ENCODE assay signal across 13 cellular contexts in genomic region chr4:128793859-128794667, GRCh38. TPM values are rescaled to one million over a fixed set of nuclear protein-coding genes. Genes with fewer than 3 reads are reported as not detected.
DNase-seq lines count a peak whose midpoint lies in the region; ATAC-seq and TF ChIP-seq lines count a peak whose summit lies in the region.
"Had no signal": no experiment of that assay in that cellular context is flagged by ENCODE, and none has a peak within 500 bp of the region (broad histone marks: within the 10 kb centered on the region; RNA-seq: fewer than 3 reads in every experiment).

No MANE protein-coding gene starts in this region.

- TF ChIP-seq POLR2A in right lobe of liver (IDR thresholded peaks at IDR 0.05) = no peak

- peaks cover 3% of the 10 kb centered on the region; the same call in 1 of the 2 replicates for H3K9me3 Mint-ChIP-seq in WTC11
- H3K9me3 Mint-ChIP-seq in activated CD4-positive, alpha-beta T cell treated with anti-CD3 and anti-CD28 coated beads, Interleukin-2, amount 10 ng/mL, durations not matched to agents 7 days and 5 days = no peaks in the 10 kb centered on the region
- H3K9me3 Mint-ChIP-seq in activated CD8-positive, alpha-beta T cell treated with anti-CD3 and anti-CD28 coated beads for 36 hours = no peaks in the 10 kb centered on the region

- H3K9me3 ChIP-seq in right lobe of liver = no peaks in the 10 kb centered on the region
- H3K9me3 ChIP-seq: ovary, SK-N-SH had no signal

- H3K4me1 ChIP-seq in right lobe of liver = peaks cover 0 to 13% (median 3%) of the 10 kb centered on the region in 4 donors

- H3K36me3 Mint-ChIP-seq in WTC11 = no peaks in the 10 kb centered on the region
- H3K36me3 Mint-ChIP-seq in activated CD4-positive, alpha-beta T cell treated with anti-CD3 and anti-CD28 coated beads, Interleukin-2, amount 10 ng/mL, durations not matched to agents 7 days and 5 days (ENCODE audit: low read depth) = no peaks in the 10 kb centered on the region
- H3K36me3 Mint-ChIP-seq in activated CD8-positive, alpha-beta T cell treated with anti-CD3 and anti-CD28 coated beads for 36 hours (ENCODE audit: low read depth) = no peaks in the 10 kb centered on the region

- no peaks in the 10 kb centered on the region for H3K27me3 ChIP-seq in right lobe of liver
- H3K27me3 ChIP-seq: ovary had no signal

- H3K4me1 Mint-ChIP-seq in WTC11 = peaks cover 14% of the 10 kb centered on the region
- no peaks in the 10 kb centered on the region for H3K4me1 Mint-ChIP-seq in activated CD4-positive, alpha-beta T cell treated with anti-CD3 and anti-CD28 coated beads, Interleukin-2, amount 10 ng/mL, durations not matched to agents 7 days and 5 days
- H3K4me1 Mint-ChIP-seq in activated CD8-positive, alpha-beta T cell treated with anti-CD3 and anti-CD28 coated beads for 36 hours (ENCODE audit: low read depth) = no peaks in the 10 kb centered on the region

- CTCF ChIA-PET in WTC11 (lab: Charles Lee) = interaction anchor here (1.4 kb wide), 1 partner anchor 158 kb away, joined by 3 read pairs; no protein-coding TSS in a partner anchor
- CTCF ChIA-PET in activated CD4-positive, alpha-beta T cell treated with anti-CD3 and anti-CD28 coated beads, Interleukin-2, amount 10 ng/mL, durations not matched to agents 7 days and 5 days (lab: Charles Lee) = no interaction called here
- CTCF ChIA-PET in activated CD8-positive, alpha-beta T cell treated with anti-CD3 and anti-CD28 coated beads for 36 hours (lab: Charles Lee) = no interaction called here

- peak overlapping the region; percentile 21; the same call in 1 of the 2 replicates for H3K27ac Mint-ChIP-seq in WTC11
- no peak overlapping the region for H3K27ac Mint-ChIP-seq in activated CD4-positive, alpha-beta T cell treated with anti-CD3 and anti-CD28 coated beads, Interleukin-2, amount 10 ng/mL, durations not matched to agents 7 days and 5 days
- H3K27ac Mint-ChIP-seq in activated CD8-positive, alpha-beta T cell treated with anti-CD3 and anti-CD28 coated beads for 36 hours = no peak overlapping the region

- no peaks in the 10 kb centered on the region for H3K36me3 ChIP-seq in right lobe of liver
- H3K36me3 ChIP-seq: ovary had no signal

- ATAC-seq in HG02678 (IDR thresholded peaks at IDR 0.05; ENCODE audit: unreplicated experiment) (peak; percentile 53), WTC11 (peak; percentile 55), right lobe of liver (peak; percentile 88 to 99 (median 94))
- ATAC-seq in activated CD8-positive, alpha-beta T cell treated with anti-CD3 and anti-CD28 coated beads for 36 hours = no peak

- no peak overlapping the region for H3K4me3 Mint-ChIP-seq in WTC11
- no peak overlapping the region for H3K4me3 Mint-ChIP-seq in activated CD4-positive, alpha-beta T cell treated with anti-CD3 and anti-CD28 coated beads, Interleukin-2, amount 10 ng/mL, durations not matched to agents 7 days and 5 days
- H3K4me3 Mint-ChIP-seq in activated CD8-positive, alpha-beta T cell treated with anti-CD3 and anti-CD28 coated beads for 36 hours = no peak overlapping the region

- H3K4me3 ChIP-seq in GM12865 (ENCODE audit: low read depth, low read length) (no peak overlapping the region), right lobe of liver (no peak overlapping the region)
- H3K4me3 ChIP-seq: ovary had no signal

- intact Hi-C loops in right lobe of liver (cut with DNase I) = no loop called here
- intact Hi-C loops in activated CD8-positive, alpha-beta T cell treated with anti-CD3 and anti-CD28 coated beads for 36 hours (cut with micrococcal nuclease) = no loop called here

- H3K27ac ChIP-seq in right lobe of liver = peak overlapping the region in 2 of 3 donors; percentile 21 to 56
- H3K27ac ChIP-seq: ovary had no signal

- WGBS in right lobe of liver (ENCODE audit: insufficient coverage, low coverage, low lambda C conversion rate, missing lambda C conversion rate) = 30% methylated on average over 7 of the region's 7 CpGs

- no peaks in the 10 kb centered on the region for H3K27me3 Mint-ChIP-seq in WTC11 (ENCODE audit: low read depth)
- no peaks in the 10 kb centered on the region for H3K27me3 Mint-ChIP-seq in activated CD4-positive, alpha-beta T cell treated with anti-CD3 and anti-CD28 coated beads, Interleukin-2, amount 10 ng/mL, durations not matched to agents 7 days and 5 days
- no peaks in the 10 kb centered on the region for H3K27me3 Mint-ChIP-seq in activated CD8-positive, alpha-beta T cell treated with anti-CD3 and anti-CD28 coated beads for 36 hours

- TF ChIP-seq CTCF in GM12865 (IDR thresholded peaks at IDR 0.05; ENCODE audit: insufficient read depth, low read depth, low read length, missing control alignments) = no peak
- no peak for TF ChIP-seq CTCF in WTC11 (IDR thresholded peaks at IDR 0.05)
- TF ChIP-seq CTCF in right lobe of liver (IDR thresholded peaks at IDR 0.05) = no peak
- no peak for TF ChIP-seq CTCF in activated CD8-positive, alpha-beta T cell treated with anti-CD3 and anti-CD28 coated beads for 36 hours (IDR thresholded peaks at IDR 0.05)

- DNase-seq in GM12865 (ENCODE audit: low read depth) (peak; percentile 26), WTC11 (ENCODE audit: low spot score) (no peak), right lobe of liver (peak in 1 of 3 donors; percentile 59), DMS 273 (lab: John Stamatoyannopoulos, UW; ENCODE audit: unreplicated experiment) (no peak), NCI-H526 treated with DMSO at 0.1 percent for 48 hours (lab: John Stamatoyannopoulos, UW) (no peak)
- DNase-seq in activated CD4-positive, alpha-beta T cell treated with anti-CD3 and anti-CD28 coated beads, Interleukin-2, amount 10 ng/mL, durations not matched to agents 7 days and 5 days = no peak
- no peak for DNase-seq in activated CD8-positive, alpha-beta T cell treated with anti-CD3 and anti-CD28 coated beads for 36 hours
- DNase-seq: activated CD4-positive, alpha-beta T cell treated with anti-CD3 and anti-CD28 coated beads for 1 hour; mesendoderm; NCI-H748 treated with DMSO at 0.1 percent for 48 hours; ovary; SK-N-SH had no signal

- POLR2A ChIA-PET in WTC11 (lab: Charles Lee) = interaction anchor here (0.6 kb wide), 1 partner anchor 111 kb away, joined by 6 read pairs; no protein-coding TSS in a partner anchor
- POLR2A ChIA-PET in activated CD4-positive, alpha-beta T cell treated with anti-CD3 and anti-CD28 coated beads, Interleukin-2, amount 10 ng/mL, durations not matched to agents 7 days and 5 days (lab: Charles Lee) = no interaction called here
- POLR2A ChIA-PET in activated CD8-positive, alpha-beta T cell treated with anti-CD3 and anti-CD28 coated beads for 36 hours (lab: Charles Lee) = no interaction called here

TF ChIP-seq in WTC11, 78 proteins besides CTCF, POLR2A, EP300 and RAD21:
- TF ChIP-seq ZNF317 (CRISPR knock-in tag; IDR thresholded peaks at IDR 0.05; ENCODE audit: borderline replicate concordance, low read depth) = peak; percentile 55; the same call in 1 of the 2 replicates
- no peak for TF ChIP-seq HMGA2 (CRISPR knock-in tag; IDR thresholded peaks at IDR 0.05)

RNA-seq across cellular contexts. Expression of gene JADE1, which starts 15.4 kb away (rescaled TPM):
- total RNA-seq in WTC11 (2021) = 132 to 156 TPM (median 150 TPM) in 3 replicates
- 10 to 100 TPM in 3 of 6 experiments, 1 to 10 TPM in 3; 8.2 to 16.9 (median 9.9) TPM for total RNA-seq in right lobe of liver
- total RNA-seq in activated CD4-positive, alpha-beta T cell treated with anti-CD3 and anti-CD28 coated beads, Interleukin-2, amount 10 ng/mL, durations not matched to agents 7 days and 5 days = 10 to 100 TPM; 33.2 to 39.4 TPM
- 10 to 100 TPM; 30.5 to 31.6 TPM for total RNA-seq in activated CD8-positive, alpha-beta T cell treated with anti-CD3 and anti-CD28 coated beads for 36 hours
